Comparison of ENCODE assay signal across 10 cellular contexts in genomic region chr16:53775821-53776431, GRCh38.
DNase-seq lines count a peak whose midpoint lies in the region; ATAC-seq and TF ChIP-seq lines count a peak whose summit lies in the region.
"Had no signal": no experiment of that assay in that cellular context is flagged by ENCODE, and none has a peak within 500 bp of the region (broad histone marks: within the 10 kb centered on the region; RNA-seq: fewer than 3 reads in every experiment).

No MANE protein-coding gene starts in this region.

- no peak overlapping the region for H3K27ac Mint-ChIP-seq in activated T-cell treated with anti-CD3 and anti-CD28 coated beads, Interleukin-2, amount 50 U/mL, for 72 hours
- H3K27ac Mint-ChIP-seq: stimulated activated naive CD8-positive, alpha-beta T cell treated with anti-CD3 and anti-CD28 coated beads, Interleukin-15, Interleukin-2, amounts not matched to agents 100 ng/mL and 50 ng/mL, for 24 hours had no signal

- CTCF ChIA-PET in IMR-90 (lab: Yijun Ruan, JAX) = interaction anchor here (1.1 kb wide), 1 partner anchor 1153 kb away, joined by 3 read pairs; no protein-coding TSS in a partner anchor

- H3K56ac ChIP-seq in IMR-90 (ENCODE audit: extremely low read depth, insufficient read depth, low read length) = 0 out of 2 replicates have a peak overlapping the region, but pooled peaks have one; percentile 31

- no peak overlapping the region for H2AFZ ChIP-seq in IMR-90 (replicated peaks; ENCODE audit: low read length, poor library complexity)

- no peaks in the 10 kb centered on the region for H3K9me3 Mint-ChIP-seq in activated T-cell treated with anti-CD3 and anti-CD28 coated beads, Interleukin-2, amount 50 U/mL, for 72 hours
- H3K9me3 Mint-ChIP-seq: stimulated activated naive CD8-positive, alpha-beta T cell treated with anti-CD3 and anti-CD28 coated beads, Interleukin-15, Interleukin-2, amounts not matched to agents 100 ng/mL and 50 ng/mL, for 24 hours had no signal

- peak overlapping the region; percentile 73 for H2BK120ac ChIP-seq in IMR-90 (ENCODE audit: low read depth, low read length)

- H4K91ac ChIP-seq in IMR-90 (ENCODE audit: insufficient read depth, low read depth, low read length) = no peak overlapping the region; the same call in 1 of the 2 replicates

- H3K4ac ChIP-seq in IMR-90 (ENCODE audit: low read depth, low read length) = peak overlapping the region; percentile 60; the same call in 1 of the 2 replicates

- H3K9me1 ChIP-seq in IMR-90 (ENCODE audit: insufficient read depth, low read length) = peaks cover 4% of the 10 kb centered on the region

- no peaks in the 10 kb centered on the region for H3K36me3 Mint-ChIP-seq in activated T-cell treated with anti-CD3 and anti-CD28 coated beads, Interleukin-2, amount 50 U/mL, for 72 hours (ENCODE audit: insufficient read depth in 2 of 2)

- peak; percentile 88 for DNase-seq in ACHN
- DNase-seq in IMR-90 = peak; percentile 91
- peak; percentile 93 for DNase-seq in astrocyte of the hippocampus (ENCODE audit: low read depth, low spot score)
- no peak for DNase-seq in GM13977 (ENCODE audit: low spot score)
- no peak for DNase-seq in activated T-cell treated with anti-CD3 and anti-CD28 coated beads, Interleukin-2, amount 50 U/mL, for 72 hours

- H3K27ac ChIP-seq in IMR-90 (ENCODE audit: insufficient read depth, low read length) (peak overlapping the region; percentile 68; the same call in 1 of the 2 replicates), liver (ENCODE audit: low read depth in 1 of 2, low read length in 2 of 2) (no peak overlapping the region)
- H3K27ac ChIP-seq: Peyer's patch had no signal

- TF ChIP-seq RAD21 in IMR-90 (IDR thresholded peaks at IDR 0.05; ENCODE audit: low read length) (peak; percentile 30), liver (IDR thresholded peaks at IDR 0.05) (peak in 1 of 2 donors; percentile 37)

- H2BK20ac ChIP-seq in IMR-90 (ENCODE audit: low read depth, low read length) = peak overlapping the region; percentile 47

- peaks cover 10% of the 10 kb centered on the region; the same call in 1 of the 2 replicates for H4K20me1 ChIP-seq in IMR-90 (ENCODE audit: insufficient read depth, low read length)

- no peaks in the 10 kb centered on the region for H3K27me3 Mint-ChIP-seq in activated T-cell treated with anti-CD3 and anti-CD28 coated beads, Interleukin-2, amount 50 U/mL, for 72 hours (ENCODE audit: low read depth)
- H3K27me3 Mint-ChIP-seq: stimulated activated naive CD8-positive, alpha-beta T cell treated with anti-CD3 and anti-CD28 coated beads, Interleukin-15, Interleukin-2, amounts not matched to agents 100 ng/mL and 50 ng/mL, for 24 hours had no signal

- no peak overlapping the region for H2BK15ac ChIP-seq in IMR-90 (ENCODE audit: low read depth, low read length)

- H3K36me3 ChIP-seq in IMR-90 (ENCODE audit: control insufficient read depth, insufficient read depth, low read length) (no peaks in the 10 kb centered on the region), liver (ENCODE audit: control insufficient read depth in 4 of 4, insufficient read depth in 3 of 4, low read depth in 1 of 4, low read length in 3 of 4) (no peaks in the 10 kb centered on the region)
- H3K36me3 ChIP-seq: Peyer's patch had no signal

- no peak for TF ChIP-seq CTCF in IMR-90 (conservative IDR thresholded peaks at IDR 0.05; ENCODE audit: low read depth, low read length)
- TF ChIP-seq CTCF in liver (IDR thresholded peaks at IDR 0.05; ENCODE audit: low read depth, low read length, missing input control) = no peak
- TF ChIP-seq CTCF in GM13977 (IDR thresholded peaks at IDR 0.05; ENCODE audit: extremely low read depth, insufficient read depth, missing control alignments) = no peak

- H2BK5ac ChIP-seq in IMR-90 (ENCODE audit: low read depth, low read length, poor library complexity, severe bottlenecking) = peak overlapping the region; percentile 82

- H3K4me3 Mint-ChIP-seq in activated T-cell treated with anti-CD3 and anti-CD28 coated beads, Interleukin-2, amount 50 U/mL, for 72 hours = no peak overlapping the region
- H3K4me3 Mint-ChIP-seq: stimulated activated naive CD8-positive, alpha-beta T cell treated with anti-CD3 and anti-CD28 coated beads, Interleukin-15, Interleukin-2, amounts not matched to agents 100 ng/mL and 50 ng/mL, for 24 hours had no signal

- H2AK5ac ChIP-seq in IMR-90 (ENCODE audit: low read depth, low read length) = no peak overlapping the region

- TF ChIP-seq POLR2A in IMR-90 (IDR thresholded peaks at IDR 0.05; ENCODE audit: low read depth, low read length) = no peak

- POLR2A ChIA-PET in IMR-90 (lab: Charles Lee; ENCODE audit: unreplicated experiment) = no interaction called here

- peak overlapping the region; percentile 63 for H3K18ac ChIP-seq in IMR-90 (ENCODE audit: low read depth, low read length)

- no CpG with 5 or more reads among the region's 7 CpGs for WGBS in IMR-90 (ENCODE audit: extremely low coverage in 2 of 2, insufficient read length in 1 of 2), 2 experiments
- 27% methylated on average over 7 of the region's 7 CpGs for WGBS in liver

- H3K4me1 ChIP-seq in IMR-90 (ENCODE audit: control insufficient read depth, insufficient read depth, low read length) = peaks cover 20% of the 10 kb centered on the region
- peaks cover 7 to 39% (median 22%) of the 10 kb centered on the region in 4 donors for H3K4me1 ChIP-seq in liver (ENCODE audit: control insufficient read depth in 4 of 4, insufficient read depth in 4 of 4, low read length in 3 of 4)

- H3K4me2 ChIP-seq in IMR-90 (ENCODE audit: low read depth, low read length) = peak overlapping the region; percentile 60; the same call in 1 of the 2 replicates

- H3K79me1 ChIP-seq in IMR-90 (ENCODE audit: low read depth in 1 of 2, low read length in 2 of 2) = peaks cover 23 to 35% of the 10 kb centered on the region in 2 experiments

- H3K4me1 Mint-ChIP-seq in activated T-cell treated with anti-CD3 and anti-CD28 coated beads, Interleukin-2, amount 50 U/mL, for 72 hours (ENCODE audit: low read depth) = peaks cover 27% of the 10 kb centered on the region

- H3K9ac ChIP-seq in IMR-90 (ENCODE audit: low read depth, low read length) = peak overlapping the region; percentile 34; the same call in 1 of the 2 replicates
- H3K9ac ChIP-seq in liver (ENCODE audit: low read depth in 1 of 2, low read length in 2 of 2) = peak overlapping the region in 1 of 2 donors; percentile 25

- peak overlapping the region in 1 of 2 experiments; percentile 60; a peak in 2 of 4 replicates for H4K8ac ChIP-seq in IMR-90 (ENCODE audit: low read depth in 2 of 2, low read length in 2 of 2)

- H3K27me3 ChIP-seq in IMR-90 (ENCODE audit: control insufficient read depth, insufficient read depth, low read length) = no peaks in the 10 kb centered on the region
- H3K27me3 ChIP-seq in liver (ENCODE audit: control insufficient read depth in 4 of 4, insufficient read depth in 4 of 4, low read length in 3 of 4) = no peaks in the 10 kb centered on the region
- H3K27me3 ChIP-seq: Peyer's patch had no signal

- 0 out of 2 replicates have a peak overlapping the region, but pooled peaks have one; percentile 53 for H4K5ac ChIP-seq in IMR-90 (ENCODE audit: low read depth, low read length)

- ATAC-seq in IMR-90 (ENCODE audit: low read depth) (peak; percentile 83), GM21619 (IDR thresholded peaks at IDR 0.05; ENCODE audit: unreplicated experiment) (no peak), GM18861 (IDR thresholded peaks at IDR 0.05; ENCODE audit: unreplicated experiment) (no peak)
- no peak for ATAC-seq in activated T-cell treated with anti-CD3 and anti-CD28 coated beads, Interleukin-2, amount 50 U/mL, for 72 hours (replicated peaks in 1 of 2)

- BruUV-seq in IMR-90 (replicated peaks; lab: Mats Ljungman, UMichigan) = no TSS peak

- intact Hi-C loops in IMR-90 (cut with micrococcal nuclease) = loop anchor here (5.0 to 10.0 kb wide), 3 partner anchors 41 to 509 kb away; partner anchors contain the start of gene IRX3

- in situ Hi-C loops in ACHN (cut with HindIII; ENCODE audit: low pct_ligation_motif_present, low pct_unique_long_range_greater_than_20kb, low sequenced_read_pairs) (no loop called here), IMR-90 (cut with MboI; ENCODE audit: low sequenced_read_pairs) (no loop called here), GM13977 (cut with MboI; ENCODE audit: low pct_unique_long_range_greater_than_20kb, low sequenced_read_pairs, unreplicated experiment) (no loop called here)

- H3K14ac ChIP-seq in IMR-90 (replicated peaks; ENCODE audit: low read depth, low read length) = peak overlapping the region; percentile 39

- H3K4me3 ChIP-seq in IMR-90 (ENCODE audit: insufficient read depth, low read depth, low read length) (no peak overlapping the region), liver (ENCODE audit: low read depth in 1 of 3, low read length in 3 of 3) (no peak overlapping the region)
- H3K4me3 ChIP-seq: Peyer's patch had no signal

- dilution Hi-C loops in IMR-90 (cut with HindIII; ENCODE audit: low sequenced_read_pairs, unreplicated experiment) = no loop called here

- H3K23ac ChIP-seq in IMR-90 (ENCODE audit: low read depth, low read length) = no peak overlapping the region

- H3K9me3 ChIP-seq in IMR-90 (ENCODE audit: control insufficient read depth, insufficient read depth, low read length) (no peaks in the 10 kb centered on the region), liver (ENCODE audit: control insufficient read depth in 4 of 4, low read length in 3 of 4) (no peaks in the 10 kb centered on the region)
- H3K9me3 ChIP-seq: Peyer's patch had no signal

- no peak overlapping the region for H2AK9ac ChIP-seq in IMR-90 (replicated peaks; ENCODE audit: low read depth, low read length, poor library complexity)

TF ChIP-seq in IMR-90, 13 proteins besides CTCF, POLR2A, EP300 and RAD21 (continues in another document):
- TF ChIP-seq CEBPB (IDR thresholded peaks at IDR 0.05; ENCODE audit: low read depth, low read length) (peak; percentile 99), USF2 (IDR thresholded peaks at IDR 0.05; ENCODE audit: low read depth, low read length) (no peak)

TF ChIP-seq in liver, 16 proteins besides CTCF, POLR2A, EP300 and RAD21:
- TF ChIP-seq FOXA1 (IDR thresholded peaks at IDR 0.05) = no peak
- peak; percentile 6 to 12 for TF ChIP-seq JUND (IDR thresholded peaks at IDR 0.05)
- TF ChIP-seq RXRA (IDR thresholded peaks at IDR 0.05) = peak; percentile 9 to 11
- TF ChIP-seq HNF4A (conservative IDR thresholded peaks at IDR 0.05) = peak; percentile 13 to 32
- TF ChIP-seq GABPA (IDR thresholded peaks at IDR 0.05 in 1 of 2, conservative IDR thresholded peaks at IDR 0.05 in 1 of 2) = no peak

Comparison
In these comparisons a context has a peak if more than half of its experiments do, and no peak if none do; other contexts are left out.
1. DNase-seq: peak in ACHN (single experiment), IMR-90 (single experiment) and astrocyte of the hippocampus (single experiment); none in GM13977 (single experiment) and activated T-cell treated with anti-CD3 and anti-CD28 coated beads, Interleukin-2, amount 50 U/mL, for 72 hours (0 of 2).